ENCODE assay signal across 1 cellular context in the genomic region with DNA sequence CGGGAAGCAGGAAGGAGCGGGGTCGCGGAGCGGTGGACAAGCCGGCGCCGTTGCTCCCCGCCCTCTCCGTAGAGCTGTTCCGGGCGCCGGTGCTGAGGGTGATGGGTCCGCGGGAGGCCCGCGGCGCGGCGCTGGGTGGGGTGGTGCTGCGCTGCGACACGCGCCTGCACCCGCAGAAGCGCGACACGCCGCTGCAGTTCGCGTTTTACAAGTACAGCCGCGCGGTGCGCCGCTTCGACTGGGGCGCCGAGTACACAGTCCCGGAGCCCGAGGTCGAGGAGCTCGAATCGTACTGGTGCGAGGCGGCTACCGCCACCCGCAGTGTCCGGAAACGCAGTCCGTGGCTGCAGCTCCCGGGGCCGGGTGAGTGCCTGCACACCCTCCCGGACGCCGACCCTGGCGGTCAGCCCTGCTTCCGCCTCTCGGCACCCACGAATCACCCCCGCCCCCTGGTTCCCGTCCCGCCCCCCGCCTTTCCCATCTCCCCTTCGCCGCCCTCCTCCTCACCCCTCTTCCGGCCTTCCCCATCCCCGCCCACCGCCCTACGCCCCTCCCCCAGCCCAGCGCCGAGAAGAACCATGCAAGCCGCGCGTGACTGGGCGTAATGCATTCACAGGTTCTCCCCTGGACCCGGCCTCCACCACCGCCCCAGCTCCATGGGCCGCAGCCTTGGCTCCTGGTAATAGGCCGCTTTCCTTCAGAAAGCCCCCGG.
TF ChIP-seq lines count a peak whose summit lies in the region.

No MANE protein-coding gene starts in this region.

TF ChIP-seq in K562, 482 proteins besides CTCF, POLR2A, EP300 and RAD21 (continued from another document and continues in another):
- TF ChIP-seq, protein P1, sequence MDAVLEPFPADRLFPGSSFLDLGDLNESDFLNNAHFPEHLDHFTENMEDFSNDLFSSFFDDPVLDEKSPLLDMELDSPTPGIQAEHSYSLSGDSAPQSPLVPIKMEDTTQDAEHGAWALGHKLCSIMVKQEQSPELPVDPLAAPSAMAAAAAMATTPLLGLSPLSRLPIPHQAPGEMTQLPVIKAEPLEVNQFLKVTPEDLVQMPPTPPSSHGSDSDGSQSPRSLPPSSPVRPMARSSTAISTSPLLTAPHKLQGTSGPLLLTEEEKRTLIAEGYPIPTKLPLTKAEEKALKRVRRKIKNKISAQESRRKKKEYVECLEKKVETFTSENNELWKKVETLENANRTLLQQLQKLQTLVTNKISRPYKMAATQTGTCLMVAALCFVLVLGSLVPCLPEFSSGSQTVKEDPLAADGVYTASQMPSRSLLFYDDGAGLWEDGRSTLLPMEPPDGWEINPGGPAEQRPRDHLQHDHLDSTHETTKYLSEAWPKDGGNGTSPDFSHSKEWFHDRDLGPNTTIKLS (IDR thresholded peaks at IDR 0.05; ENCODE audit: borderline replicate concordance, low read depth), result no peak
- no peak for TF ChIP-seq TEAD4 (IDR thresholded peaks at IDR 0.05; ENCODE audit: low read length)
- no peak for TF ChIP-seq TEAD4 (CRISPR knock-in tag; IDR thresholded peaks at IDR 0.05; ENCODE audit: borderline replicate concordance)
- no peak for TF ChIP-seq HIVEP1 (CRISPR knock-in tag; IDR thresholded peaks at IDR 0.05)
- TF ChIP-seq RCOR1 (IDR thresholded peaks at IDR 0.05; ENCODE audit: borderline replicate concordance in 1 of 2, low read depth in 2 of 2, low read length in 2 of 2), result peak in 1 of 2 experiments; percentile 33; a peak in 1 of 4 replicates
- TF ChIP-seq MTA1 (IDR thresholded peaks at IDR 0.05; ENCODE audit: borderline replicate concordance), result peak; percentile 43; the same call in 1 of the 2 replicates
- no peak for TF ChIP-seq EHMT2 (IDR thresholded peaks at IDR 0.05)
- no peak for TF ChIP-seq XRCC4 (IDR thresholded peaks at IDR 0.05; ENCODE audit: extremely low read depth, insufficient read depth, insufficient read length)
- TF ChIP-seq GABPB2 (CRISPR knock-in tag; conservative IDR thresholded peaks at IDR 0.05), result no peak
- no peak for TF ChIP-seq HMG20B (CRISPR knock-in tag; IDR thresholded peaks at IDR 0.05)
- peak in 1 of 2 experiments; percentile 75; a peak in 2 of 4 replicates for TF ChIP-seq HDAC1 (IDR thresholded peaks at IDR 0.05)
- TF ChIP-seq, protein P2, sequence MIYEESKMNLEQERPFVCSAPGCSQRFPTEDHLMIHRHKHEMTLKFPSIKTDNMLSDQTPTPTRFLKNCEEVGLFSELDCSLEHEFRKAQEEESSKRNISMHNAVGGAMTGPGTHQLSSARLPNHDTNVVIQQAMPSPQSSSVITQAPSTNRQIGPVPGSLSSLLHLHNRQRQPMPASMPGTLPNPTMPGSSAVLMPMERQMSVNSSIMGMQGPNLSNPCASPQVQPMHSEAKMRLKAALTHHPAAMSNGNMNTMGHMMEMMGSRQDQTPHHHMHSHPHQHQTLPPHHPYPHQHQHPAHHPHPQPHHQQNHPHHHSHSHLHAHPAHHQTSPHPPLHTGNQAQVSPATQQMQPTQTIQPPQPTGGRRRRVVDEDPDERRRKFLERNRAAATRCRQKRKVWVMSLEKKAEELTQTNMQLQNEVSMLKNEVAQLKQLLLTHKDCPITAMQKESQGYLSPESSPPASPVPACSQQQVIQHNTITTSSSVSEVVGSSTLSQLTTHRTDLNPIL (CRISPR knock-in tag; IDR thresholded peaks at IDR 0.05), result no peak
- no peak for TF ChIP-seq IFI16 (CRISPR knock-in tag; IDR thresholded peaks at IDR 0.05)
- TF ChIP-seq SP1 (CRISPR knock-in tag; IDR thresholded peaks at IDR 0.05), result peak; percentile 17; the same call in 1 of the 2 replicates
- no peak for TF ChIP-seq ZNF444 (CRISPR knock-in tag; IDR thresholded peaks at IDR 0.05)
- TF ChIP-seq, protein P3, sequence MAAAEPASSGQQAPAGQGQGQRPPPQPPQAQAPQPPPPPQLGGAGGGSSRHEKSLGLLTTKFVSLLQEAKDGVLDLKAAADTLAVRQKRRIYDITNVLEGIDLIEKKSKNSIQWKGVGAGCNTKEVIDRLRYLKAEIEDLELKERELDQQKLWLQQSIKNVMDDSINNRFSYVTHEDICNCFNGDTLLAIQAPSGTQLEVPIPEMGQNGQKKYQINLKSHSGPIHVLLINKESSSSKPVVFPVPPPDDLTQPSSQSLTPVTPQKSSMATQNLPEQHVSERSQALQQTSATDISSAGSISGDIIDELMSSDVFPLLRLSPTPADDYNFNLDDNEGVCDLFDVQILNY (CRISPR knock-in tag; IDR thresholded peaks at IDR 0.05), result peak; percentile 81
- no peak for TF ChIP-seq ZNF695 (CRISPR knock-in tag; IDR thresholded peaks at IDR 0.05)
- peak; percentile 78 for TF ChIP-seq CXXC5 (CRISPR knock-in tag; IDR thresholded peaks at IDR 0.05)
- TF ChIP-seq, protein P4, sequence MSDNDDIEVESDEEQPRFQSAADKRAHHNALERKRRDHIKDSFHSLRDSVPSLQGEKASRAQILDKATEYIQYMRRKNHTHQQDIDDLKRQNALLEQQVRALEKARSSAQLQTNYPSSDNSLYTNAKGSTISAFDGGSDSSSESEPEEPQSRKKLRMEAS (CRISPR knock-in tag; IDR thresholded peaks at IDR 0.05), result peak; percentile 89
- no peak for TF ChIP-seq HCFC1 (IDR thresholded peaks at IDR 0.05; ENCODE audit: low read depth, low read length)
- TF ChIP-seq HNRNPLL (IDR thresholded peaks at IDR 0.05; ENCODE audit: low read depth, low read length, poor library complexity, severe bottlenecking), result peak; percentile 11
- peak; percentile 63 for TF ChIP-seq MBD2 (IDR thresholded peaks at IDR 0.05; ENCODE audit: borderline replicate concordance, low read depth)
- TF ChIP-seq MTA2 (IDR thresholded peaks at IDR 0.05; ENCODE audit: low read depth), result no peak
- no peak for TF ChIP-seq ZNF707 (CRISPR knock-in tag; conservative IDR thresholded peaks at IDR 0.05)
- TF ChIP-seq MED1 (CRISPR knock-in tag; IDR thresholded peaks at IDR 0.05; ENCODE audit: borderline replicate concordance), result 0 out of 2 replicates have a peak, but pooled peaks have one; percentile 67
- TF ChIP-seq, protein P5, sequence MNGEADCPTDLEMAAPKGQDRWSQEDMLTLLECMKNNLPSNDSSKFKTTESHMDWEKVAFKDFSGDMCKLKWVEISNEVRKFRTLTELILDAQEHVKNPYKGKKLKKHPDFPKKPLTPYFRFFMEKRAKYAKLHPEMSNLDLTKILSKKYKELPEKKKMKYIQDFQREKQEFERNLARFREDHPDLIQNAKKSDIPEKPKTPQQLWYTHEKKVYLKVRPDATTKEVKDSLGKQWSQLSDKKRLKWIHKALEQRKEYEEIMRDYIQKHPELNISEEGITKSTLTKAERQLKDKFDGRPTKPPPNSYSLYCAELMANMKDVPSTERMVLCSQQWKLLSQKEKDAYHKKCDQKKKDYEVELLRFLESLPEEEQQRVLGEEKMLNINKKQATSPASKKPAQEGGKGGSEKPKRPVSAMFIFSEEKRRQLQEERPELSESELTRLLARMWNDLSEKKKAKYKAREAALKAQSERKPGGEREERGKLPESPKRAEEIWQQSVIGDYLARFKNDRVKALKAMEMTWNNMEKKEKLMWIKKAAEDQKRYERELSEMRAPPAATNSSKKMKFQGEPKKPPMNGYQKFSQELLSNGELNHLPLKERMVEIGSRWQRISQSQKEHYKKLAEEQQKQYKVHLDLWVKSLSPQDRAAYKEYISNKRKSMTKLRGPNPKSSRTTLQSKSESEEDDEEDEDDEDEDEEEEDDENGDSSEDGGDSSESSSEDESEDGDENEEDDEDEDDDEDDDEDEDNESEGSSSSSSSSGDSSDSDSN (IDR thresholded peaks at IDR 0.05; ENCODE audit: borderline replicate concordance in 1 of 2, low read depth in 2 of 2, low read length in 2 of 2), result peak; percentile 56 to 77; a peak in 2 of 4 replicates
- TF ChIP-seq, protein P6, sequence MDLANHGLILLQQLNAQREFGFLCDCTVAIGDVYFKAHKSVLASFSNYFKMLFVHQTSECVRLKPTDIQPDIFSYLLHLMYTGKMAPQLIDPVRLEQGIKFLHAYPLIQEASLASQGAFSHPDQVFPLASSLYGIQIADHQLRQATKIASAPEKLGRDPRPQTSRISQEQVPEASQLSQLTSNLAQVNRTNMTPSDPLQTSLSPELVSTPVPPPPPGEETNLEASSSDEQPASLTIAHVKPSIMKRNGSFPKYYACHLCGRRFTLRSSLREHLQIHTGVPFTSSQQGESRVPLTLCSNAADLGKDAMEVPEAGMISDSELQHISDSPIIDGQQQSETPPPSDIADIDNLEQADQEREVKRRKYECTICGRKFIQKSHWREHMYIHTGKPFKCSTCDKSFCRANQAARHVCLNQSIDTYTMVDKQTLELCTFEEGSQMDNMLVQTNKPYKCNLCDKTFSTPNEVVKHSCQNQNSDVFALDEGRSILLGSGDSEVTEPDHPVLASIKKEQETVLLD (IDR thresholded peaks at IDR 0.05), result no peak
- TF ChIP-seq ZKSCAN1 (IDR thresholded peaks at IDR 0.05; ENCODE audit: low read depth, low read length), result no peak
- TF ChIP-seq HNRNPK (IDR thresholded peaks at IDR 0.05; ENCODE audit: low read depth, low read length, poor library complexity, severe bottlenecking), result no peak
- TF ChIP-seq EP400 (IDR thresholded peaks at IDR 0.05), result peak; percentile 84
- peak; percentile 50 for TF ChIP-seq GTF2E2 (tag; IDR thresholded peaks at IDR 0.05)
- no peak for TF ChIP-seq CHCHD3 (CRISPR knock-in tag; IDR thresholded peaks at IDR 0.05)
- TF ChIP-seq, protein P7, sequence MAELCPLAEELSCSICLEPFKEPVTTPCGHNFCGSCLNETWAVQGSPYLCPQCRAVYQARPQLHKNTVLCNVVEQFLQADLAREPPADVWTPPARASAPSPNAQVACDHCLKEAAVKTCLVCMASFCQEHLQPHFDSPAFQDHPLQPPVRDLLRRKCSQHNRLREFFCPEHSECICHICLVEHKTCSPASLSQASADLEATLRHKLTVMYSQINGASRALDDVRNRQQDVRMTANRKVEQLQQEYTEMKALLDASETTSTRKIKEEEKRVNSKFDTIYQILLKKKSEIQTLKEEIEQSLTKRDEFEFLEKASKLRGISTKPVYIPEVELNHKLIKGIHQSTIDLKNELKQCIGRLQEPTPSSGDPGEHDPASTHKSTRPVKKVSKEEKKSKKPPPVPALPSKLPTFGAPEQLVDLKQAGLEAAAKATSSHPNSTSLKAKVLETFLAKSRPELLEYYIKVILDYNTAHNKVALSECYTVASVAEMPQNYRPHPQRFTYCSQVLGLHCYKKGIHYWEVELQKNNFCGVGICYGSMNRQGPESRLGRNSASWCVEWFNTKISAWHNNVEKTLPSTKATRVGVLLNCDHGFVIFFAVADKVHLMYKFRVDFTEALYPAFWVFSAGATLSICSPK (IDR thresholded peaks at IDR 0.05; ENCODE audit: borderline replicate concordance), result no peak
- TF ChIP-seq ZNF766 (CRISPR knock-in tag; conservative IDR thresholded peaks at IDR 0.05), result no peak
- TF ChIP-seq CREB1 (IDR thresholded peaks at IDR 0.05), result peak; percentile 38
- TF ChIP-seq CREB1 (CRISPR knock-in tag; IDR thresholded peaks at IDR 0.05), result no peak; the same call in 1 of the 2 replicates
- TF ChIP-seq NONO (IDR thresholded peaks at IDR 0.05; ENCODE audit: low read depth in 2 of 2, low read length in 1 of 2), result peak; percentile 55 to 77; a peak in 2 of 4 replicates
- no peak; the same call in 1 of the 2 replicates for TF ChIP-seq BRD4 (IDR thresholded peaks at IDR 0.05)
- TF ChIP-seq JUNB (CRISPR knock-in tag; conservative IDR thresholded peaks at IDR 0.05), result no peak
- peak; percentile 18 for TF ChIP-seq NEUROD1 (IDR thresholded peaks at IDR 0.05; ENCODE audit: borderline replicate concordance, low read depth, low read length, partially characterized antibody)
- TF ChIP-seq ARHGAP35 (IDR thresholded peaks at IDR 0.05; ENCODE audit: partially characterized antibody), result peak; percentile 15
- TF ChIP-seq, protein P8, sequence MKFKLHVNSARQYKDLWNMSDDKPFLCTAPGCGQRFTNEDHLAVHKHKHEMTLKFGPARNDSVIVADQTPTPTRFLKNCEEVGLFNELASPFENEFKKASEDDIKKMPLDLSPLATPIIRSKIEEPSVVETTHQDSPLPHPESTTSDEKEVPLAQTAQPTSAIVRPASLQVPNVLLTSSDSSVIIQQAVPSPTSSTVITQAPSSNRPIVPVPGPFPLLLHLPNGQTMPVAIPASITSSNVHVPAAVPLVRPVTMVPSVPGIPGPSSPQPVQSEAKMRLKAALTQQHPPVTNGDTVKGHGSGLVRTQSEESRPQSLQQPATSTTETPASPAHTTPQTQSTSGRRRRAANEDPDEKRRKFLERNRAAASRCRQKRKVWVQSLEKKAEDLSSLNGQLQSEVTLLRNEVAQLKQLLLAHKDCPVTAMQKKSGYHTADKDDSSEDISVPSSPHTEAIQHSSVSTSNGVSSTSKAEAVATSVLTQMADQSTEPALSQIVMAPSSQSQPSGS (CRISPR knock-in tag; IDR thresholded peaks at IDR 0.05), result no peak
- TF ChIP-seq, protein P9, sequence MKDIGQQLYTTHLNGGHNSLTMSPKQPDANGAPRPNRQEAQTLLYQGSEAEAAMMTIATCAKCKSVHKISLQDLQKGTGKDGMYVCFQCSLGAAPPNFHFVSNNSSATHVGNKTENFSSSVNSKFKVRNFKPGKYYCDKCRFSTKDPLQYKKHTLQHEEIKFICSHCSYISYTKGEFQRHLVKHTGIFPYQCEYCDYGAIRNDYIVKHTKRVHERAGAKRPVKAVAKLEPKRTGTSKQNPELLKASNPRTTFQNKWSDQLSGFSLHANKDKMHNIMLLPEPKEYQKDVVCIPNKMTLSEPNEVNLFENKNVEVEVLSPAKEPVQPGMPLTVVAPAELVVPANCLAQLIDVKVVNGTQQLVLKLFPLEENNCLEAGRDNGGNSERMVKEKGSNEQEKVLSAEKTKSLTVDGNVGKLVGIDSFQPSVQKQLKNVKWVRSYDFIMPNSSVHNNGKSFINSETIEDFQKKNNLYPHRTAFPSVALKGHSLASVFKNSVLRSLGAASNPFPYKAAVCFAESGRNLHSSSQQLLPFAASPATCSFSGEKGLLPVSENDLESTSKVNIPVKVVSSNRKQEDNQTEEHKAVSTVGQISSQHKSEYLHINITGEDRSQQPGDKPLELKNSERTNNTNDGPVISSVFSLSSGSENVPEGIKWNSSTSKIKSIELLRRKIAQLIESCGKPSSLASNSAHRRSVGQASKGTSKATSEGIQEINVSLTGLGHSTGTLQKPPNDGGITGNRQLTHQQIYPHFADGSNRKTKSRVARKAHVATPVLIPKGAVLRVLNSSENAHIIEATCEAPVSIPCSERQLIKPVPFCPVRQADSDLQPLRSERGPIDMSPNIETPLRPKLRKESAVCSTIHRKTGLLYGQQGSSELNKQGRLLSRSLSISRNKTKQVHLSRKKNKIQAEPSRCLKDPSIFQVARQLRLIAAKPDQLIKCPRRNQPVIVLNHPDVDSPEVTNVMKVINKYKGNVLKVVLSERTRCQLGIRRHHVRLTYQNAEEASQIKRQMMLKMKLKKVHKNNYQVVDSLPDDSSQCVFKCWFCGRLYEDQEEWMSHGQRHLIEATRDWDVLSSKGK (CRISPR knock-in tag; IDR thresholded peaks at IDR 0.05), result no peak
- TF ChIP-seq ZNF551 (CRISPR knock-in tag; IDR thresholded peaks at IDR 0.05), result no peak
- no peak for TF ChIP-seq SREBF2 (CRISPR knock-in tag; IDR thresholded peaks at IDR 0.05)
- peak; percentile 19 to 60; a peak in 1 of 4 replicates for TF ChIP-seq SIN3A (IDR thresholded peaks at IDR 0.05; ENCODE audit: borderline replicate concordance in 2 of 2, control insufficient read depth in 1 of 2, low read depth in 2 of 2, low read length in 2 of 2)
- no peak for TF ChIP-seq MEIS2 (IDR thresholded peaks at IDR 0.05; ENCODE audit: partially characterized antibody)
- TF ChIP-seq MAFK (IDR thresholded peaks at IDR 0.05; ENCODE audit: low read length), result no peak
- peak; percentile 90 for TF ChIP-seq POLR2G (IDR thresholded peaks at IDR 0.05; ENCODE audit: low read depth, low read length)
